ENCODE assay signal across 29 cellular contexts in the genomic region with DNA sequence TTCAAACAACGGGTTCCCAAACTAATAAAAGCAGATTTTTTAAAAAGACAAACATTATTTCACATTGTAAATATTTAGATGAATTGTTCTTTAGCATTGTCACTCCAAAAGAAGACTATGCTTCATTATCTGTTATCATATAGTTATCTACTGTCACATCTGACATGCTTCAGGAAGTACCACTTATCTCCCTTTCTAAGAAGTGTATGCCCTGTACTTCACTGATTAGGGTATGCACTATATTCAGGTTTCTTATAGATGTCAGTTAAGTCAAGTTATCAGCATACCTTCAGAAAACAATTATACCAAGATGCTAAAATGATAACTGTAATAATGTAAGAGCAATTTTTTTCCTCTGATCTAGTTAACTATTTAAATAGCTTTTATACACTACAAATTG. TPM values are rescaled to one million over a fixed set of nuclear protein-coding genes. Genes with fewer than 3 reads are reported as not detected.
"Had no signal": no experiment of that assay in that cellular context is flagged by ENCODE, and none has a peak within 500 bp of the region (broad histone marks: within the 10 kb centered on the region; RNA-seq: fewer than 3 reads in every experiment).

No MANE protein-coding gene starts in this region.

- FAIRE-seq: bronchial epithelial cell had no signal

- ATAC-seq: activated naive CD8-positive, alpha-beta T cell treated with anti-CD3 and anti-CD28 coated beads, Interleukin-2, amount 50 U/mL, for 24 hours; activated T-cell treated with anti-CD3 and anti-CD28 coated beads, Interleukin-2, amount 50 U/mL, for 4 hours had no signal

- H3K9me3 Mint-ChIP-seq: activated B cell treated with CpG ODN at 0.5 μM for 24 hours; activated CD4-positive, alpha-beta memory T cell treated with anti-CD3 and anti-CD28 coated beads for 36 hours; activated naive CD4-positive, alpha-beta T cell treated with anti-CD3 and anti-CD28 coated beads, Interleukin-2, amount 10 ng/mL, durations not matched to agents 7 days and 5 days; activated naive CD8-positive, alpha-beta T cell treated with anti-CD3 and anti-CD28 coated beads, Interleukin-2, amount 50 U/mL, for 24 hours; activated T-cell treated with anti-CD3 and anti-CD28 coated beads, Interleukin-2, amount 50 U/mL, for 4 hours; activated T-helper 1 cell treated with anti-CD3 and anti-CD28 coated beads, Interleukin-12 subunit alpha, Interleukin-12 subunit beta, Interleukin-2, Interleukin-4 antibody, amounts not matched to agents 30 ng/mL and 10 ng/mL and 1 ng/mL, durations not matched to agents 14 hours and 24 hours and 36 hours; brain had no signal

- H3K4me1 Mint-ChIP-seq: activated B cell treated with CpG ODN at 0.5 μM for 24 hours; activated naive CD4-positive, alpha-beta T cell treated with anti-CD3 and anti-CD28 coated beads, Interleukin-2, amount 10 ng/mL, durations not matched to agents 7 days and 5 days; activated naive CD8-positive, alpha-beta T cell treated with anti-CD3 and anti-CD28 coated beads, Interleukin-2, amount 50 U/mL, for 24 hours; brain had no signal

- H3K27me3 Mint-ChIP-seq: activated B cell treated with CpG ODN at 0.5 μM for 24 hours; activated CD4-positive, alpha-beta memory T cell treated with anti-CD3 and anti-CD28 coated beads for 36 hours; activated naive CD4-positive, alpha-beta T cell treated with anti-CD3 and anti-CD28 coated beads, Interleukin-2, amount 10 ng/mL, durations not matched to agents 7 days and 5 days; activated naive CD8-positive, alpha-beta T cell; activated naive CD8-positive, alpha-beta T cell treated with anti-CD3 and anti-CD28 coated beads, Interleukin-2, amount 50 U/mL, for 24 hours; brain had no signal

- H3K27ac Mint-ChIP-seq: activated B cell treated with CpG ODN at 0.5 μM for 24 hours; activated CD4-positive, alpha-beta memory T cell treated with anti-CD3 and anti-CD28 coated beads for 36 hours; activated naive CD4-positive, alpha-beta T cell treated with anti-CD3 and anti-CD28 coated beads, Interleukin-2, amount 10 ng/mL, durations not matched to agents 7 days and 5 days; activated naive CD8-positive, alpha-beta T cell; activated naive CD8-positive, alpha-beta T cell treated with anti-CD3 and anti-CD28 coated beads, Interleukin-2, amount 50 U/mL, for 24 hours; activated T-helper 1 cell treated with anti-CD3 and anti-CD28 coated beads, Interleukin-12 subunit alpha, Interleukin-12 subunit beta, Interleukin-2, Interleukin-4 antibody, amounts not matched to agents 30 ng/mL and 10 ng/mL and 1 ng/mL, durations not matched to agents 14 hours and 24 hours and 36 hours; brain had no signal

- DNase-seq: activated B cell treated with CpG ODN at 0.5 μM for 24 hours; activated CD4-positive, alpha-beta memory T cell treated with anti-CD3 and anti-CD28 coated beads for 36 hours; activated CD4-positive, alpha-beta T cell treated with anti-CD3 and anti-CD28 coated beads for 4 hours; activated CD4-positive, alpha-beta T cell treated with anti-CD3 and anti-CD28 coated beads, Interleukin-2, amount 50 U/mL, for 1 hour; activated CD4-positive, CD25-positive, alpha-beta regulatory T cell treated with anti-CD3 and anti-CD28 coated beads, Interleukin-2, amount 50 U/mL, for 72 hours; activated CD8-positive, alpha-beta memory T cell treated with anti-CD3 and anti-CD28 coated beads, Interleukin-2, amount 50 U/mL, for 4 hours; activated naive CD4-positive, alpha-beta T cell treated with anti-CD3 and anti-CD28 coated beads, Interleukin-2, amount 10 ng/mL, durations not matched to agents 7 days and 5 days; activated naive CD8-positive, alpha-beta T cell treated with anti-CD3 and anti-CD28 coated beads, Interleukin-2, amount 50 U/mL, for 24 hours; activated T-cell treated with anti-CD3 and anti-CD28 coated beads for 4 hours; activated T-cell treated with anti-CD3 and anti-CD28 coated beads, Interleukin-2, amount 50 U/mL, for 4 hours; anterior cingulate cortex; caudate nucleus; cerebellar nuclear complex; Karpas-422; MM.1S; MV-4-11; NCI-H1092; NCI-H1436 treated with DMSO at 0.1 percent for 48 hours; NCI-H1694 treated with DMSO at 0.1 percent for 48 hours; NCI-H2029; NCI-H510A; NCI-H526; NCI-H748 treated with DMSO at 0.1 percent for 48 hours; Right ventricle myocardium superior; T1000 had no signal

- H3K4me3 Mint-ChIP-seq: activated B cell treated with CpG ODN at 0.5 μM for 24 hours; activated CD4-positive, alpha-beta memory T cell treated with anti-CD3 and anti-CD28 coated beads for 36 hours; activated naive CD4-positive, alpha-beta T cell treated with anti-CD3 and anti-CD28 coated beads, Interleukin-2, amount 10 ng/mL, durations not matched to agents 7 days and 5 days; activated naive CD8-positive, alpha-beta T cell; activated naive CD8-positive, alpha-beta T cell treated with anti-CD3 and anti-CD28 coated beads, Interleukin-2, amount 50 U/mL, for 24 hours; activated T-cell treated with anti-CD3 and anti-CD28 coated beads, Interleukin-2, amount 50 U/mL, for 4 hours; activated T-helper 1 cell treated with anti-CD3 and anti-CD28 coated beads, Interleukin-12 subunit alpha, Interleukin-12 subunit beta, Interleukin-2, Interleukin-4 antibody, amounts not matched to agents 30 ng/mL and 10 ng/mL and 1 ng/mL, durations not matched to agents 14 hours and 24 hours and 36 hours; brain had no signal

RNA-seq across cellular contexts. Expression of gene UGT3A2, which starts 44.6 kb away (rescaled TPM):
- total RNA-seq: activated B cell treated with CpG ODN at 0.5 μM for 24 hours; activated CD4-positive, alpha-beta memory T cell treated with anti-CD3 and anti-CD28 coated beads for 36 hours; activated T-cell treated with anti-CD3 and anti-CD28 coated beads, Interleukin-2, amount 50 U/mL, for 4 hours; activated T-helper 1 cell treated with anti-CD3 and anti-CD28 coated beads, Interleukin-12 subunit alpha, Interleukin-12 subunit beta, Interleukin-2, Interleukin-4 antibody, amounts not matched to agents 30 ng/mL and 10 ng/mL and 1 ng/mL, durations not matched to agents 14 hours and 24 hours and 36 hours; bronchial epithelial cell; Right ventricle myocardium superior had no signal
